28 cellular contexts compared by ENCODE assay signal in genomic region chr11:104291646-104292045, GRCh38.
DNase-seq lines count a peak whose midpoint lies in the region; ATAC-seq and TF ChIP-seq lines count a peak whose summit lies in the region.
"Had no signal": no experiment of that assay in that cellular context is flagged by ENCODE, and none has a peak within 500 bp of the region (broad histone marks: within the 10 kb centered on the region; RNA-seq: fewer than 3 reads in every experiment).

No MANE protein-coding gene starts in this region.

- DNase-seq in NOMO-1 treated with dmso at 0.1 percent for 144 hours (lab: John Stamatoyannopoulos, UW; ENCODE audit: unreplicated experiment): peak; percentile 1
- no peak for DNase-seq in NOMO-1 (lab: John Stamatoyannopoulos, UW; ENCODE audit: unreplicated experiment in 2 of 2)
- no peak for DNase-seq in PC-9
- peak; percentile 5 for DNase-seq in fibroblast of the aortic adventitia (ENCODE audit: low read depth)
- no peak for DNase-seq in omental fat pad (ENCODE audit: low spot score)
- no peak for DNase-seq in T-helper 9 cell
- no peak for DNase-seq in DMS153 treated with DMSO at 0.1 percent for 48 hours (lab: John Stamatoyannopoulos, UW; ENCODE audit: unreplicated experiment)
- no peak for DNase-seq in right lobe of liver
- DNase-seq: ACHN; BE2C; CD8-positive, alpha-beta memory T cell; DMS 273 treated with DMSO at 0.1 percent for 48 hours; DMS79 treated with DMSO at 0.1 percent for 48 hours; GF-D8; Kasumi-1; MV-4-11; NCI-H1105 treated with DMSO at 0.1 percent for 48 hours; NCI-H146; NCI-H1930; NCI-H2107; NCI-H446; NCI-H524 treated with DMSO at 0.1 percent for 48 hours; NCI-H774; RPMI8226; SHP77 treated with DMSO at 0.1 percent for 48 hours had no signal

- no peaks in the 10 kb centered on the region for H3K79me2 ChIP-seq in PC-9 (ENCODE audit: low read depth)

- BruUV-seq in PC-9 (replicated peaks; lab: Mats Ljungman, UMichigan): no TSS peak

- CTCF ChIA-PET in PC-9 (lab: Charles Lee): no interaction called here

- TF ChIP-seq CTCF in PC-9 (conservative IDR thresholded peaks at IDR 0.05) (no peak), fibroblast of the aortic adventitia (IDR thresholded peaks at IDR 0.05; ENCODE audit: insufficient read depth, low read length) (no peak), omental fat pad (IDR thresholded peaks at IDR 0.05) (no peak), right lobe of liver (IDR thresholded peaks at IDR 0.05) (no peak)

- H2AFZ ChIP-seq in PC-9: peak overlapping the region; percentile 61; the same call in 1 of the 2 replicates

- no peak overlapping the region for H3K27ac ChIP-seq in PC-9
- H3K27ac ChIP-seq in right lobe of liver: no peak overlapping the region
- H3K27ac ChIP-seq: 22Rv1 had no signal

- no peaks in the 10 kb centered on the region for H3K27me3 ChIP-seq in PC-9 (ENCODE audit: insufficient read depth, low read depth)
- no peaks in the 10 kb centered on the region for H3K27me3 ChIP-seq in right lobe of liver
- H3K27me3 ChIP-seq: BE2C had no signal

- 27% methylated on average over 2 of the region's 2 CpGs for WGBS in right lobe of liver (ENCODE audit: insufficient coverage, low coverage, low lambda C conversion rate, missing lambda C conversion rate)

- no peaks in the 10 kb centered on the region for H4K20me1 ChIP-seq in PC-9 (ENCODE audit: insufficient read depth)

- H3K4me3 ChIP-seq in PC-9: no peak overlapping the region
- no peak overlapping the region for H3K4me3 ChIP-seq in fibroblast of the aortic adventitia (ENCODE audit: low read depth, low read length)
- no peak overlapping the region for H3K4me3 ChIP-seq in right lobe of liver
- H3K4me3 ChIP-seq: K562 had no signal

- H3K4me2 ChIP-seq in PC-9: no peak overlapping the region

- H3K9me2 ChIP-seq in PC-9 (ENCODE audit: insufficient read depth): no peaks in the 10 kb centered on the region

- H3K4me1 ChIP-seq in PC-9 (replicated peaks; ENCODE audit: insufficient read depth) (no peaks in the 10 kb centered on the region), right lobe of liver (no peaks in the 10 kb centered on the region)
- H3K4me1 ChIP-seq: BE2C had no signal

- H3K36me3 ChIP-seq in PC-9 (ENCODE audit: low read depth) (no peaks in the 10 kb centered on the region), right lobe of liver (no peaks in the 10 kb centered on the region)
- H3K36me3 ChIP-seq: BE2C had no signal

- H3F3A ChIP-seq in PC-9 (ENCODE audit: insufficient read depth, low read depth): no peaks in the 10 kb centered on the region

- TF ChIP-seq POLR2A in right lobe of liver (IDR thresholded peaks at IDR 0.05): no peak

- ATAC-seq in omental fat pad (ENCODE audit: low FRiP score) (peak; percentile 66), right lobe of liver (no peak)
- ATAC-seq: HepG2, K562 had no signal

- H3K9me3 ChIP-seq in PC-9 (ENCODE audit: insufficient read depth, low read depth) (peaks cover 5% of the 10 kb centered on the region; the same call in 1 of the 2 replicates), right lobe of liver (no peaks in the 10 kb centered on the region)
- H3K9me3 ChIP-seq: BE2C had no signal

- intact Hi-C loops in PC-9 (cut with micrococcal nuclease; ENCODE audit: unreplicated experiment): no loop called here
- intact Hi-C loops in right lobe of liver (cut with DNase I): no loop called here

- POLR2A ChIA-PET in PC-9 (lab: Charles Lee; ENCODE audit: unreplicated experiment): no interaction called here

Comparison
In these comparisons a context has a peak if more than half of its experiments do, and no peak if none do; other contexts are left out.
1. DNase-seq: peak in NOMO-1 treated with dmso at 0.1 percent for 144 hours (single experiment) and fibroblast of the aortic adventitia (single experiment); none in NOMO-1 (0 of 2), PC-9 (0 of 2), omental fat pad (single experiment), T-helper 9 cell (single experiment), DMS153 treated with DMSO at 0.1 percent for 48 hours (single experiment) and right lobe of liver (0 of 3).